In the genomic region with DNA sequence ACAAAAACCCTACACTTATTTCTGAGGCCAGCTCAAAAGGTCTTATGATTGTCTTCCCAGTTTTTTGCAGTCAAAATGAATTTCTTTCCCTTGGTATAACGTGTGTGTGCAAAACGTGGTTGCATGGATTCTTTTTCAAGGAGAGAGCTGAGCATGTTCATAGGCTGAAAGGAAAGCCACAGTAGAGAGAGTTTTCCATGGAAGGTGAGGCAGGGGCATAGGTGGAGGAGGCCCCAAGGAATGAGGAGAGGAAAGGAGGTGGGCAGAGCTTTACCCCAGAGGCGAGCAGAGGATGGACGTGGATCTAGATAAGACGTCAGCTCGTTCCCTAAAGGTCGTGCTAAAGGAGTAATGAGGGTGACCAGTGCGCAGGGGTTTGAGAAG, we compare ENCODE assay signal across 8 cellular contexts. TPM values are rescaled to one million over a fixed set of nuclear protein-coding genes. Genes with fewer than 3 reads are reported as not detected.
DNase-seq lines count a peak whose midpoint lies in the region; ATAC-seq and TF ChIP-seq lines count a peak whose summit lies in the region.

No MANE protein-coding gene starts in this region.

- WGBS in heart left ventricle, 4 donors: 15 to 18% (median 17%) methylated on average over 8 of the region's 8 CpGs
- 21% methylated on average over 8 of the region's 8 CpGs for WGBS in transverse colon (ENCODE audit: low coverage in 1 of 2), 2 donors

- no peaks in the 10 kb centered on the region for H3K27me3 Mint-ChIP-seq in activated T-helper 17 cell treated with anti-CD3 and anti-CD28 coated beads, Interleukin-2, amount 50 U/mL, for 72 hours

- H3K27ac ChIP-seq in heart left ventricle: peak overlapping the region in 11 of 12 donors; percentile 45 to 93 (median 86)
- H3K27ac ChIP-seq in layer of hippocampus (ENCODE audit: low read depth, low read length): peak overlapping the region; percentile 92
- peak overlapping the region; percentile 84 to 97 (median 94) for H3K27ac ChIP-seq in transverse colon

- peak overlapping the region; percentile 82 for H3K4me3 Mint-ChIP-seq in activated T-helper 17 cell treated with anti-CD3 and anti-CD28 coated beads, Interleukin-2, amount 50 U/mL, for 72 hours

- intact Hi-C loops in heart left ventricle (cut with DNase I): loop anchor here in 4 of 10 donors (2.0 to 5.0 kb wide), 3 partner anchors 56 to 99 kb away; a partner anchor contains a TSS
- intact Hi-C loops in Right ventricle myocardium superior (cut with DNase I): no loop called here
- intact Hi-C loops in transverse colon (cut with DNase I; ENCODE audit: low total_unique reads): no loop called here

- TF ChIP-seq POLR2A in heart left ventricle (IDR thresholded peaks at IDR 0.05): no peak
- TF ChIP-seq POLR2A in transverse colon (IDR thresholded peaks at IDR 0.05): no peak

- H3K9me3 ChIP-seq in heart left ventricle (no peaks in the 10 kb centered on the region), transverse colon (no peaks in the 10 kb centered on the region)

- H3K27me3 ChIP-seq in heart left ventricle (no peaks in the 10 kb centered on the region), layer of hippocampus (ENCODE audit: control insufficient read depth, insufficient read depth, low read length) (no peaks in the 10 kb centered on the region), transverse colon (no peaks in the 10 kb centered on the region)

- peaks cover 29% of the 10 kb centered on the region for H3K4me1 Mint-ChIP-seq in activated T-helper 17 cell treated with anti-CD3 and anti-CD28 coated beads, Interleukin-2, amount 50 U/mL, for 72 hours

- ATAC-seq in heart left ventricle (no peak), Right ventricle myocardium superior (ENCODE audit: poor library complexity) (no peak)
- no peak for ATAC-seq in activated T-helper 17 cell treated with anti-CD3 and anti-CD28 coated beads, Interleukin-2, amount 50 U/mL, for 72 hours (replicated peaks)

- no peaks in the 10 kb centered on the region for H3K9me3 Mint-ChIP-seq in activated T-helper 17 cell treated with anti-CD3 and anti-CD28 coated beads, Interleukin-2, amount 50 U/mL, for 72 hours

- peaks cover 6 to 40% (median 27%) of the 10 kb centered on the region in 12 donors for H3K4me1 ChIP-seq in heart left ventricle
- H3K4me1 ChIP-seq in transverse colon: peaks cover 14 to 38% (median 30%) of the 10 kb centered on the region in 4 donors

- in situ Hi-C loops in transverse colon (cut with MboI; ENCODE audit: low pct_ligation_motif_present in 1 of 4, low pct_unique_long_range_greater_than_20kb in 1 of 4, low sequenced_read_pairs in 3 of 4): loop anchor here in 2 of 4 donors (10.0 kb wide), 1 partner anchor 53 kb away; a partner anchor contains a TSS

- TF ChIP-seq CTCF in heart left ventricle (IDR thresholded peaks at IDR 0.05): no peak
- no peak for TF ChIP-seq CTCF in transverse colon (IDR thresholded peaks at IDR 0.05)

- H3K36me3 ChIP-seq in heart left ventricle (peaks cover 0 to 38% (median 25%) of the 10 kb centered on the region in 9 donors), transverse colon (peaks cover 0 to 15% (median 7%) of the 10 kb centered on the region in 4 donors)

- peak overlapping the region; percentile 99 for H3K27ac Mint-ChIP-seq in activated T-helper 17 cell treated with anti-CD3 and anti-CD28 coated beads, Interleukin-2, amount 50 U/mL, for 72 hours

- DNase-seq in heart left ventricle: no peak
- DNase-seq in Right ventricle myocardium superior: no peak
- no peak for DNase-seq in transverse colon
- no peak for DNase-seq in NOMO-1 (lab: John Stamatoyannopoulos, UW; ENCODE audit: unreplicated experiment in 2 of 2)
- no peak for DNase-seq in A172 (ENCODE audit: low spot score)
- no peak for DNase-seq in stimulated activated CD4-positive, alpha-beta T cell treated with anti-CD3 and anti-CD28 coated beads, Interleukin-2, amount 100 ng/mL, for 48 hours

- H3K4me3 ChIP-seq in heart left ventricle: peak overlapping the region; percentile 8 to 100 (median 86)
- H3K4me3 ChIP-seq in transverse colon: peak overlapping the region; percentile 8 to 96 (median 79)

- peaks cover 47% of the 10 kb centered on the region for H3K36me3 Mint-ChIP-seq in activated T-helper 17 cell treated with anti-CD3 and anti-CD28 coated beads, Interleukin-2, amount 50 U/mL, for 72 hours (ENCODE audit: low read depth)

- TF ChIP-seq EP300 in transverse colon (IDR thresholded peaks at IDR 0.05; ENCODE audit: low read depth): no peak

RNA-seq across cellular contexts. Expression of a gene that starts 22.8 kb away (rescaled TPM):
- total RNA-seq in heart left ventricle (10 to 100 TPM in 5 of 9 donors, 1 to 10 TPM in 4; 5.8 to 43.5 (median 11.5) TPM), Right ventricle myocardium superior (10.3 TPM), transverse colon (1 to 10 TPM; 2.4 to 8.2 (median 4.4) TPM)
- 1 to 10 TPM; 5.2 to 8.6 TPM for polyA plus RNA-seq in heart left ventricle
- total RNA-seq in activated T-helper 17 cell treated with anti-CD3 and anti-CD28 coated beads, Interleukin-2, amount 50 U/mL, for 72 hours: 10 to 100 TPM; 35.4 to 74.9 TPM
- total RNA-seq in A172 (2014; rRNA removed; shearing (Covaris generic)): 0.38 TPM in 1 of 2 replicates, not detected in the other

RNA-seq across cellular contexts. Expression of a gene that starts 53.8 kb away (rescaled TPM):
- 1 to 10 TPM in 3 of 9 donors, under 1 TPM in 6; 0.37 to 2.5 (median 0.98) TPM for total RNA-seq in heart left ventricle
- under 1 TPM; 0.42 to 0.85 TPM for polyA plus RNA-seq in heart left ventricle
- 0.40 TPM for total RNA-seq in Right ventricle myocardium superior
- 1 to 10 TPM in 1 of 2 donors, under 1 TPM in 1; 0.90 to 2.3 TPM for total RNA-seq in activated T-helper 17 cell treated with anti-CD3 and anti-CD28 coated beads, Interleukin-2, amount 50 U/mL, for 72 hours
- total RNA-seq in transverse colon: 100 to 1,000 TPM in 2 of 4 donors, 10 to 100 TPM in 2; 67.9 to 194 (median 115) TPM
- 3.4 and 7.4 TPM in 2 replicates for total RNA-seq in A172 (2014; rRNA removed; shearing (Covaris generic))

RNA-seq across cellular contexts. Expression of a gene that starts 57.3 kb away (rescaled TPM):
- total RNA-seq in heart left ventricle (1,000 to 10,000 TPM in 8 of 9 donors, 100 to 1,000 TPM in 1; 665 to 2,180 (median 1,547) TPM), Right ventricle myocardium superior (1,408 TPM), transverse colon (1,000 to 10,000 TPM in 1 of 4 donors, 100 to 1,000 TPM in 3; 426 to 1,167 (median 805) TPM)
- 1,000 to 10,000 TPM in 1 of 2 donors, 100 to 1,000 TPM in 1; 932 to 1,006 TPM for polyA plus RNA-seq in heart left ventricle
- 1,000 to 10,000 TPM in 1 of 2 donors, 100 to 1,000 TPM in 1; 896 to 1,413 TPM for total RNA-seq in activated T-helper 17 cell treated with anti-CD3 and anti-CD28 coated beads, Interleukin-2, amount 50 U/mL, for 72 hours
- 1,859 and 2,439 TPM in 2 replicates for total RNA-seq in A172 (2014; rRNA removed; shearing (Covaris generic))
